In genomic region chr1:232590742-232591082, GRCh38 we compare ENCODE assay signal across 12 cellular contexts. TPM values are rescaled to one million over a fixed set of nuclear protein-coding genes. Genes with fewer than 3 reads are reported as not detected.
DNase-seq lines count a peak whose midpoint lies in the region; ATAC-seq, FAIRE-seq and TF ChIP-seq lines count a peak whose summit lies in the region.
"Had no signal": no experiment of that assay in that cellular context is flagged by ENCODE, and none has a peak within 500 bp of the region (broad histone marks: within the 10 kb centered on the region; RNA-seq: fewer than 3 reads in every experiment).

No MANE protein-coding gene starts in this region.

- H3K36me3 ChIP-seq in lung (ENCODE audit: control insufficient read depth in 2 of 2, insufficient read depth in 2 of 2, low read length in 2 of 2) (no peaks in the 10 kb centered on the region), ascending aorta (no peaks in the 10 kb centered on the region), testis (ENCODE audit: low read depth, missing control alignments) (no peaks in the 10 kb centered on the region)
- H3K36me3 ChIP-seq: SJSA1 had no signal

- ATAC-seq in GM21515 (IDR thresholded peaks at IDR 0.05; ENCODE audit: unreplicated experiment) (peak; percentile 85), HG03521 (IDR thresholded peaks at IDR 0.05; ENCODE audit: unreplicated experiment) (peak; percentile 63), lung (ENCODE audit: insufficient read depth, low FRiP score) (peak; percentile 46)

- TF ChIP-seq POLR2A in GM12891 (IDR thresholded peaks at IDR 0.05; ENCODE audit: low read depth, low read length): no peak
- no peak for TF ChIP-seq POLR2A in testis (IDR thresholded peaks at IDR 0.05)

- FAIRE-seq in GM12891 (lab: Jason Lieb, UNC): no peak
- FAIRE-seq in frontal cortex (lab: Jason Lieb, UNC): no peak
- FAIRE-seq: islet of Langerhans had no signal

- 48 to 56% methylated on average over 5 of the region's 5 CpGs for WGBS in lung, 2 donors
- WGBS in testis, 2 donors: 85 to 93% methylated on average over 5 of the region's 5 CpGs

- intact Hi-C loops in ascending aorta (cut with DNase I) (no loop called here), testis (cut with DNase I; ENCODE audit: low total_unique reads) (no loop called here)

- no peak for DNase-seq in GM12891 (ENCODE audit: insufficient read length, low spot score)
- no peak for DNase-seq in lung (ENCODE audit: low spot score)
- DNase-seq in frontal cortex (ENCODE audit: low spot score in 2 of 2): no peak
- no peak for DNase-seq in ascending aorta (ENCODE audit: low spot score in 2 of 2)
- DNase-seq in substantia nigra (lab: John Stamatoyannopoulos, UW): no peak
- no peak for DNase-seq in testis
- DNase-seq: activated T-cell treated with anti-CD3 and anti-CD28 coated beads, Interleukin-2, amount 50 U/mL, for 1 hour had no signal

- no peak overlapping the region for H3K4me3 ChIP-seq in lung
- H3K4me3 ChIP-seq in ascending aorta: no peak overlapping the region
- no peak overlapping the region for H3K4me3 ChIP-seq in testis
- H3K4me3 ChIP-seq: SJSA1 had no signal

- H3K27me3 ChIP-seq in lung (ENCODE audit: control insufficient read depth, insufficient read depth) (no peaks in the 10 kb centered on the region), ascending aorta (no peaks in the 10 kb centered on the region), testis (no peaks in the 10 kb centered on the region)
- H3K27me3 ChIP-seq: SJSA1 had no signal

- TF ChIP-seq CTCF in lung (IDR thresholded peaks at IDR 0.05; ENCODE audit: control extremely low read depth, extremely low read depth): no peak
- TF ChIP-seq CTCF in ascending aorta (IDR thresholded peaks at IDR 0.05): no peak
- TF ChIP-seq CTCF in testis (IDR thresholded peaks at IDR 0.05): no peak

- H3K27ac ChIP-seq in lung (ENCODE audit: low read depth in 1 of 2, low read length in 1 of 2): peak overlapping the region in 1 of 2 donors; percentile 84
- no peak overlapping the region for H3K27ac ChIP-seq in ascending aorta
- no peak overlapping the region for H3K27ac ChIP-seq in substantia nigra (ENCODE audit: low read depth, low read length, poor library complexity, severe bottlenecking)
- H3K27ac ChIP-seq in testis: no peak overlapping the region
- H3K27ac ChIP-seq: C4-2B, SJSA1 had no signal

- H3K4me1 ChIP-seq in lung (ENCODE audit: control insufficient read depth in 2 of 2, insufficient read depth in 2 of 2, low read length in 2 of 2) (peaks cover 14 to 37% of the 10 kb centered on the region in 2 donors), ascending aorta (no peaks in the 10 kb centered on the region), testis (no peaks in the 10 kb centered on the region)
- H3K4me1 ChIP-seq: SJSA1 had no signal

- H3K9me3 ChIP-seq in lung (ENCODE audit: control insufficient read depth in 2 of 2, insufficient read depth in 1 of 2, low read length in 1 of 2): no peaks in the 10 kb centered on the region
- no peaks in the 10 kb centered on the region for H3K9me3 ChIP-seq in ascending aorta
- H3K9me3 ChIP-seq in testis: no peaks in the 10 kb centered on the region
- H3K9me3 ChIP-seq: SJSA1 had no signal

TF ChIP-seq in GM12891, 5 proteins besides CTCF, POLR2A, EP300 and RAD21:
- TF ChIP-seq POLR2AphosphoS5 (IDR thresholded peaks at IDR 0.05; ENCODE audit: low read depth, low read length) (no peak), TAF1 (IDR thresholded peaks at IDR 0.05; ENCODE audit: low read depth, low read length) (no peak), POU2F2 (IDR thresholded peaks at IDR 0.05; ENCODE audit: low read depth, low read length) (no peak), SPI1 (IDR thresholded peaks at IDR 0.05; ENCODE audit: low read depth, low read length) (0 out of 2 replicates have a peak, but pooled peaks have one; percentile 16)
TF ChIP-seq in GM12891: peak in this region for 1.

RNA-seq across cellular contexts. Expression of gene SIPA1L2, which starts 39.2 kb away (rescaled TPM):
- polyA plus RNA-seq in GM12891 (2012; ENCODE audit: low read depth, missing spikeins): 0.01 TPM
- 10 to 100 TPM; 27.0 to 60.1 TPM for total RNA-seq in lung
- polyA plus RNA-seq in lung: 10 to 100 TPM in 1 of 2 donors, 1 to 10 TPM in 1; 5.3 to 33.9 TPM
- total RNA-seq in frontal cortex: 34.2 TPM
- 18.1 TPM for total RNA-seq in ascending aorta
- total RNA-seq in testis: 10 to 100 TPM; 36.1 to 43.4 TPM
- polyA plus RNA-seq in testis (ENCODE audit: insufficient read depth, low read depth, low replicate concordance): 19.5 TPM
